Comparison of ENCODE assay signal across 9 cellular contexts in genomic region chr22:36364255-36365019, GRCh38. TPM values are rescaled to one million over a fixed set of nuclear protein-coding genes. Genes with fewer than 3 reads are reported as not detected.
DNase-seq lines count a peak whose midpoint lies in the region; ATAC-seq and TF ChIP-seq lines count a peak whose summit lies in the region.
"Had no signal": no experiment of that assay in that cellular context is flagged by ENCODE, and none has a peak within 500 bp of the region (broad histone marks: within the 10 kb centered on the region; RNA-seq: fewer than 3 reads in every experiment).

No MANE protein-coding gene starts in this region.

- H3K27ac ChIP-seq in upper lobe of left lung: peak overlapping the region; percentile 76 to 95 (median 82)

- no peak for TF ChIP-seq POLR2A in upper lobe of left lung (IDR thresholded peaks at IDR 0.05)

- no peak for ATAC-seq in activated T-cell treated with anti-CD3 and anti-CD28 coated beads, Interleukin-2, amount 50 U/mL, for 72 hours (replicated peaks in 1 of 2)
- ATAC-seq in upper lobe of left lung (ENCODE audit: low FRiP score in 2 of 2) (no peak), HG02840 (IDR thresholded peaks at IDR 0.05; ENCODE audit: low FRiP score, unreplicated experiment) (no peak), GM21825 (IDR thresholded peaks at IDR 0.05; ENCODE audit: unreplicated experiment) (no peak)

- 78 to 82% methylated on average over 7 of the region's 7 CpGs for WGBS in upper lobe of left lung, 2 donors

- peaks cover 4 to 9% of the 10 kb centered on the region in 2 donors for H3K36me3 Mint-ChIP-seq in activated T-cell treated with anti-CD3 and anti-CD28 coated beads, Interleukin-2, amount 50 U/mL, for 72 hours (ENCODE audit: insufficient read depth in 2 of 2)
- no peaks in the 10 kb centered on the region for H3K36me3 Mint-ChIP-seq in brain
- H3K36me3 Mint-ChIP-seq in mesothelial cell of epicardium: no peaks in the 10 kb centered on the region

- no peak for TF ChIP-seq EP300 in upper lobe of left lung (IDR thresholded peaks at IDR 0.05)

- no peaks in the 10 kb centered on the region for H3K9me3 ChIP-seq in upper lobe of left lung

- peak overlapping the region; percentile 75 to 76 for H3K4me3 Mint-ChIP-seq in activated T-cell treated with anti-CD3 and anti-CD28 coated beads, Interleukin-2, amount 50 U/mL, for 72 hours
- H3K4me3 Mint-ChIP-seq in brain: no peak overlapping the region
- no peak overlapping the region for H3K4me3 Mint-ChIP-seq in mesothelial cell of epicardium

- peaks cover 0 to 20% (median 3%) of the 10 kb centered on the region in 4 donors for H3K36me3 ChIP-seq in upper lobe of left lung

- no peaks in the 10 kb centered on the region for H3K9me3 Mint-ChIP-seq in activated T-cell treated with anti-CD3 and anti-CD28 coated beads, Interleukin-2, amount 50 U/mL, for 72 hours
- H3K9me3 Mint-ChIP-seq in brain (no peaks in the 10 kb centered on the region), mesothelial cell of epicardium (no peaks in the 10 kb centered on the region)

- H3K27me3 ChIP-seq in upper lobe of left lung: no peaks in the 10 kb centered on the region

- H3K27me3 Mint-ChIP-seq in activated T-cell treated with anti-CD3 and anti-CD28 coated beads, Interleukin-2, amount 50 U/mL, for 72 hours (ENCODE audit: low read depth): no peaks in the 10 kb centered on the region
- no peaks in the 10 kb centered on the region for H3K27me3 Mint-ChIP-seq in brain
- no peaks in the 10 kb centered on the region for H3K27me3 Mint-ChIP-seq in mesothelial cell of epicardium (ENCODE audit: low read depth)

- peaks cover 99 to 100% (median 100%) of the 10 kb centered on the region in 4 donors for H3K4me1 ChIP-seq in upper lobe of left lung

- peaks cover 100% of the 10 kb centered on the region for H3K4me1 Mint-ChIP-seq in activated T-cell treated with anti-CD3 and anti-CD28 coated beads, Interleukin-2, amount 50 U/mL, for 72 hours (ENCODE audit: low read depth)
- H3K4me1 Mint-ChIP-seq in brain (peaks cover 66% of the 10 kb centered on the region), mesothelial cell of epicardium (peaks cover 88% of the 10 kb centered on the region)

- TF ChIP-seq CTCF in brain (conservative IDR thresholded peaks at IDR 0.05) (no peak), mesothelial cell of epicardium (IDR thresholded peaks at IDR 0.05; ENCODE audit: unreplicated experiment) (no peak), upper lobe of left lung (IDR thresholded peaks at IDR 0.05) (no peak)

- H3K4me3 ChIP-seq in upper lobe of left lung: no peak overlapping the region

- peak overlapping the region; percentile 89 for H3K27ac Mint-ChIP-seq in activated T-cell treated with anti-CD3 and anti-CD28 coated beads, Interleukin-2, amount 50 U/mL, for 72 hours
- H3K27ac Mint-ChIP-seq in brain: peak overlapping the region in 3 of 5 experiments; percentile 33 to 76 (median 75)
- peak overlapping the region; percentile 98 for H3K27ac Mint-ChIP-seq in mesothelial cell of epicardium

- no peak for DNase-seq in activated T-cell treated with anti-CD3 and anti-CD28 coated beads, Interleukin-2, amount 50 U/mL, for 72 hours
- no peak for DNase-seq in activated T-cell treated with anti-CD3 and anti-CD28 coated beads, Interleukin-2, amount 50 U/mL, for 1 hour
- DNase-seq in mesothelial cell of epicardium (ENCODE audit: low spot score in 2 of 2, unreplicated experiment in 2 of 2) (no peak), upper lobe of left lung (no peak), GM03348 (ENCODE audit: low spot score) (no peak)
- DNase-seq: NCI-H524 treated with DMSO at 0.1 percent for 48 hours had no signal

RNA-seq across cellular contexts. Expression of gene MYH9, which starts 23.3 kb away (rescaled TPM):
- total RNA-seq in activated T-cell treated with anti-CD3 and anti-CD28 coated beads, Interleukin-2, amount 50 U/mL, for 72 hours: 100 to 1,000 TPM; 529 to 662 TPM
- 236 TPM for polyA plus RNA-seq in brain (ENCODE audit: insufficient read depth, low read depth, low replicate concordance)
- total RNA-seq in mesothelial cell of epicardium: 321 to 346 TPM (median 341 TPM) in 3 replicates
- total RNA-seq in upper lobe of left lung: 100 to 1,000 TPM; 486 to 925 (median 599) TPM

Comparison
In these comparisons a context has a peak if more than half of its experiments do, and no peak if none do; other contexts are left out.
1. H3K4me3 Mint-ChIP-seq: peak in activated T-cell treated with anti-CD3 and anti-CD28 coated beads, Interleukin-2, amount 50 U/mL, for 72 hours (2 of 2); none in brain (0 of 5) and mesothelial cell of epicardium (single experiment).
2. Peak in every context shown above with its lines, with median percentiles within 50 percentile points of each other: H3K27ac Mint-ChIP-seq.